14 cellular contexts compared by ENCODE assay signal in genomic region chr6:32867559-32868256, GRCh38. TPM values are rescaled to one million over a fixed set of nuclear protein-coding genes. Genes with fewer than 3 reads are reported as not detected.
DNase-seq lines count a peak whose midpoint lies in the region; ATAC-seq and TF ChIP-seq lines count a peak whose summit lies in the region.
"Had no signal": no experiment of that assay in that cellular context is flagged by ENCODE, and none has a peak within 500 bp of the region (broad histone marks: within the 10 kb centered on the region; RNA-seq: fewer than 3 reads in every experiment).

No MANE protein-coding gene starts in this region.

- H3K79me2 ChIP-seq in mammary epithelial cell (ENCODE audit: insufficient read depth, low read length), result no peaks in the 10 kb centered on the region

- dilution Hi-C loops in mammary epithelial cell (cut with HindIII; ENCODE audit: low sequenced_read_pairs), result no loop called here

- H2AFZ ChIP-seq in mammary epithelial cell (ENCODE audit: low read depth, low read length), result no peak overlapping the region

- H3K4me1 ChIP-seq in mammary epithelial cell (ENCODE audit: insufficient read depth, low read length), result no peaks in the 10 kb centered on the region

- H3K4me3 ChIP-seq in mammary epithelial cell (replicated peaks in 1 of 3; ENCODE audit: insufficient read depth in 1 of 3, low read depth in 2 of 3, low read length in 3 of 3), result no peak overlapping the region

- no peaks in the 10 kb centered on the region for H3K36me3 ChIP-seq in mammary epithelial cell (ENCODE audit: insufficient read depth, low read length)

- intact Hi-C loops in activated T-helper 2 cell treated with anti-CD3 and anti-CD28 coated beads, Interferon-gamma antibody, Interleukin-2, Interleukin-4, amounts not matched to agents 10 μg/mL and 5 μg/mL and 100 μg/mL, durations not matched to agents 14 hours and 24 hours and 36 hours (cut with micrococcal nuclease), result loop anchor here (1.0 to 10.0 kb wide), 2 partner anchors 29 to 53 kb away; partner anchors contain the start of genes HLA-DOB and TAP2
- intact Hi-C loops in mammary epithelial cell (cut with micrococcal nuclease), result loop anchor here (1.0 to 5.0 kb wide), 5 partner anchors 29 to 454 kb away; partner anchors contain the start of gene TAP2

- H3K27ac ChIP-seq in mammary epithelial cell (ENCODE audit: insufficient read depth, low read depth, low read length), result no peak overlapping the region
- H3K27ac ChIP-seq: KMS-11 had no signal

- no peak for TF ChIP-seq CTCF in mammary epithelial cell (conservative IDR thresholded peaks at IDR 0.05 in 1 of 2, IDR thresholded peaks at IDR 0.05 in 1 of 2; ENCODE audit: extremely low read depth in 1 of 2, insufficient read depth in 1 of 2, low read depth in 1 of 2, low read length in 2 of 2)

- DNase-seq in T-helper 1 cell, result no peak
- DNase-seq in activated T-helper 2 cell treated with anti-CD3 and anti-CD28 coated beads, Interferon-gamma antibody, Interleukin-2, Interleukin-4, amounts not matched to agents 10 μg/mL and 5 μg/mL and 100 μg/mL, durations not matched to agents 14 hours and 24 hours and 36 hours (ENCODE audit: low spot score), result no peak
- no peak for DNase-seq in natural killer cell treated with Interleukin-12 subunit alpha and Interleukin-12 subunit beta and Interleukin-15 and Interleukin-18, amount 100 ng/mL, for 72 hours (ENCODE audit: low spot score)
- DNase-seq in mammary epithelial cell, result no peak
- no peak for DNase-seq in NCI-H526 (lab: John Stamatoyannopoulos, UW)
- DNase-seq: 8988T had no signal

- in situ Hi-C loops in mammary epithelial cell (cut with MboI; ENCODE audit: low sequenced_read_pairs in 2 of 2), result no loop called here

- H3K4me2 ChIP-seq in mammary epithelial cell (ENCODE audit: insufficient read depth, low read depth, low read length), result no peak overlapping the region
- H3K4me2 ChIP-seq: KMS-11 had no signal

- H3K27ac Mint-ChIP-seq in T-helper 1 cell treated with Interleukin-12 subunit alpha and Interleukin-12 subunit beta and Interleukin-4 antibody, amounts not matched to agents 30 μg/mL and 1 μg/mL, for 36 hours, result peak overlapping the region; percentile 93
- H3K27ac Mint-ChIP-seq in IgD-negative memory B cell, result peak overlapping the region; percentile 84 to 96 (median 90)
- H3K27ac Mint-ChIP-seq in activated T-helper 2 cell treated with anti-CD3 and anti-CD28 coated beads, Interferon-gamma antibody, Interleukin-2, Interleukin-4, amounts not matched to agents 10 μg/mL and 5 μg/mL and 100 μg/mL, durations not matched to agents 14 hours and 24 hours and 36 hours, result peak overlapping the region; percentile 73
- peak overlapping the region; percentile 49 to 81 for H3K27ac Mint-ChIP-seq in natural killer cell treated with Interleukin-12 subunit alpha and Interleukin-12 subunit beta and Interleukin-15 and Interleukin-18, amount 100 ng/mL, for 72 hours
- H3K27ac Mint-ChIP-seq: H9 had no signal

- no peaks in the 10 kb centered on the region for H3K9me3 ChIP-seq in mammary epithelial cell (replicated peaks; ENCODE audit: insufficient read depth, low read length)

- H3K36me3 Mint-ChIP-seq in T-helper 1 cell treated with Interleukin-12 subunit alpha and Interleukin-12 subunit beta and Interleukin-4 antibody, amounts not matched to agents 30 μg/mL and 1 μg/mL, for 36 hours (ENCODE audit: low read depth), result peaks cover 10% of the 10 kb centered on the region
- peaks cover 4% of the 10 kb centered on the region for H3K36me3 Mint-ChIP-seq in IgD-negative memory B cell
- H3K36me3 Mint-ChIP-seq in activated T-helper 2 cell treated with anti-CD3 and anti-CD28 coated beads, Interferon-gamma antibody, Interleukin-2, Interleukin-4, amounts not matched to agents 10 μg/mL and 5 μg/mL and 100 μg/mL, durations not matched to agents 14 hours and 24 hours and 36 hours (ENCODE audit: low read depth), result peaks cover 27% of the 10 kb centered on the region
- H3K36me3 Mint-ChIP-seq in natural killer cell treated with Interleukin-12 subunit alpha and Interleukin-12 subunit beta and Interleukin-15 and Interleukin-18, amount 100 ng/mL, for 72 hours, result no peaks in the 10 kb centered on the region

- no peak overlapping the region for H3K9ac ChIP-seq in mammary epithelial cell (ENCODE audit: insufficient read depth, low read length)
- H3K9ac ChIP-seq: KMS-11 had no signal

- no TSS peak for BruUV-seq in mammary epithelial cell (replicated peaks; lab: Mats Ljungman, UMichigan)

- peaks cover 8% of the 10 kb centered on the region for H3K27me3 Mint-ChIP-seq in T-helper 1 cell treated with Interleukin-12 subunit alpha and Interleukin-12 subunit beta and Interleukin-4 antibody, amounts not matched to agents 30 μg/mL and 1 μg/mL, for 36 hours (ENCODE audit: low read depth)
- H3K27me3 Mint-ChIP-seq in IgD-negative memory B cell, result no peaks in the 10 kb centered on the region
- no peaks in the 10 kb centered on the region for H3K27me3 Mint-ChIP-seq in activated T-helper 2 cell treated with anti-CD3 and anti-CD28 coated beads, Interferon-gamma antibody, Interleukin-2, Interleukin-4, amounts not matched to agents 10 μg/mL and 5 μg/mL and 100 μg/mL, durations not matched to agents 14 hours and 24 hours and 36 hours (ENCODE audit: low read depth)
- H3K27me3 Mint-ChIP-seq in natural killer cell treated with Interleukin-12 subunit alpha and Interleukin-12 subunit beta and Interleukin-15 and Interleukin-18, amount 100 ng/mL, for 72 hours, result peaks cover 0 to 4% of the 10 kb centered on the region in 2 donors

- no peaks in the 10 kb centered on the region for H4K20me1 ChIP-seq in mammary epithelial cell (ENCODE audit: insufficient read depth, low read length)

- H3K27me3 ChIP-seq in mammary epithelial cell (ENCODE audit: insufficient read depth, low read length), result peaks cover 2% of the 10 kb centered on the region

- H3K4me3 Mint-ChIP-seq in T-helper 1 cell treated with Interleukin-12 subunit alpha and Interleukin-12 subunit beta and Interleukin-4 antibody, amounts not matched to agents 30 μg/mL and 1 μg/mL, for 36 hours, result peak overlapping the region; percentile 15
- peak overlapping the region in 3 of 4 donors; percentile 48 to 89 (median 82) for H3K4me3 Mint-ChIP-seq in IgD-negative memory B cell
- H3K4me3 Mint-ChIP-seq in activated T-helper 2 cell treated with anti-CD3 and anti-CD28 coated beads, Interferon-gamma antibody, Interleukin-2, Interleukin-4, amounts not matched to agents 10 μg/mL and 5 μg/mL and 100 μg/mL, durations not matched to agents 14 hours and 24 hours and 36 hours (ENCODE audit: low read depth), result no peak overlapping the region
- peak overlapping the region; percentile 12 for H3K4me3 Mint-ChIP-seq in natural killer cell treated with Interleukin-12 subunit alpha and Interleukin-12 subunit beta and Interleukin-15 and Interleukin-18, amount 100 ng/mL, for 72 hours
- H3K4me3 Mint-ChIP-seq: H9 had no signal

- no peak for ATAC-seq in natural killer cell treated with Interleukin-12 subunit alpha and Interleukin-12 subunit beta and Interleukin-15 and Interleukin-18, amount 100 ng/mL, for 72 hours
- no peak for ATAC-seq in GM21723 (IDR thresholded peaks at IDR 0.05; ENCODE audit: unreplicated experiment)

- CTCF ChIA-PET in mammary epithelial cell (lab: Charles Lee; ENCODE audit: low non-redundant PET), result interaction anchor here (0.6 to 1.5 kb wide), 12 partner anchors 9 to 1808 kb away, joined by 3 to 33 read pairs (median 4); partner anchors contain the start of genes PSMB9, TAP1 and TAP2

- H3K9me3 Mint-ChIP-seq in T-helper 1 cell treated with Interleukin-12 subunit alpha and Interleukin-12 subunit beta and Interleukin-4 antibody, amounts not matched to agents 30 μg/mL and 1 μg/mL, for 36 hours, result no peaks in the 10 kb centered on the region
- peaks cover 0 to 8% (median 0%) of the 10 kb centered on the region in 3 donors for H3K9me3 Mint-ChIP-seq in IgD-negative memory B cell
- no peaks in the 10 kb centered on the region for H3K9me3 Mint-ChIP-seq in activated T-helper 2 cell treated with anti-CD3 and anti-CD28 coated beads, Interferon-gamma antibody, Interleukin-2, Interleukin-4, amounts not matched to agents 10 μg/mL and 5 μg/mL and 100 μg/mL, durations not matched to agents 14 hours and 24 hours and 36 hours
- no peaks in the 10 kb centered on the region for H3K9me3 Mint-ChIP-seq in natural killer cell treated with Interleukin-12 subunit alpha and Interleukin-12 subunit beta and Interleukin-15 and Interleukin-18, amount 100 ng/mL, for 72 hours
- H3K9me3 Mint-ChIP-seq: H9 had no signal

- H3K4me1 Mint-ChIP-seq in T-helper 1 cell treated with Interleukin-12 subunit alpha and Interleukin-12 subunit beta and Interleukin-4 antibody, amounts not matched to agents 30 μg/mL and 1 μg/mL, for 36 hours (ENCODE audit: low read depth), result peaks cover 35% of the 10 kb centered on the region
- peaks cover 27 to 33% (median 31%) of the 10 kb centered on the region in 3 donors for H3K4me1 Mint-ChIP-seq in IgD-negative memory B cell
- H3K4me1 Mint-ChIP-seq in activated T-helper 2 cell treated with anti-CD3 and anti-CD28 coated beads, Interferon-gamma antibody, Interleukin-2, Interleukin-4, amounts not matched to agents 10 μg/mL and 5 μg/mL and 100 μg/mL, durations not matched to agents 14 hours and 24 hours and 36 hours (ENCODE audit: low read depth), result peaks cover 40% of the 10 kb centered on the region
- peaks cover 6 to 31% of the 10 kb centered on the region in 2 donors for H3K4me1 Mint-ChIP-seq in natural killer cell treated with Interleukin-12 subunit alpha and Interleukin-12 subunit beta and Interleukin-15 and Interleukin-18, amount 100 ng/mL, for 72 hours (ENCODE audit: low read depth in 2 of 2)

- WGBS in mammary epithelial cell (ENCODE audit: low coverage, missing lambda C conversion rate), result 66% methylated on average over 7 of the region's 8 CpGs

RNA-seq across cellular contexts. Expression of gene PSMB9, which starts 13.7 kb away (rescaled TPM):
- polyA plus RNA-seq in IgD-negative memory B cell (695 TPM), mammary epithelial cell (19.0 TPM)
- 262 and 265 TPM in 2 replicates for total RNA-seq in activated T-helper 2 cell treated with anti-CD3 and anti-CD28 coated beads, Interferon-gamma antibody, Interleukin-2, Interleukin-4, amounts not matched to agents 10 μg/mL and 5 μg/mL and 100 μg/mL, durations not matched to agents 14 hours and 24 hours and 36 hours
- 100 to 1,000 TPM; 212 to 401 TPM for total RNA-seq in natural killer cell treated with Interleukin-12 subunit alpha and Interleukin-12 subunit beta and Interleukin-15 and Interleukin-18, amount 100 ng/mL, for 72 hours
- 10 to 100 TPM in 1 of 2 donors, 1 to 10 TPM in 1; 2.7 to 10.1 TPM for total RNA-seq in mammary epithelial cell
- 10.5 TPM for polyA minus RNA-seq in mammary epithelial cell

RNA-seq across cellular contexts. Expression of gene TAP1, which starts 14.2 kb away (rescaled TPM):
- 219 TPM for polyA plus RNA-seq in IgD-negative memory B cell
- 276 and 278 TPM in 2 replicates for total RNA-seq in activated T-helper 2 cell treated with anti-CD3 and anti-CD28 coated beads, Interferon-gamma antibody, Interleukin-2, Interleukin-4, amounts not matched to agents 10 μg/mL and 5 μg/mL and 100 μg/mL, durations not matched to agents 14 hours and 24 hours and 36 hours
- total RNA-seq in natural killer cell treated with Interleukin-12 subunit alpha and Interleukin-12 subunit beta and Interleukin-15 and Interleukin-18, amount 100 ng/mL, for 72 hours, result 100 to 1,000 TPM; 512 to 588 TPM
- total RNA-seq in mammary epithelial cell, result 10 to 100 TPM; 49.2 to 50.1 TPM
- polyA plus RNA-seq in mammary epithelial cell, result 35.5 TPM
- 37.7 TPM for polyA minus RNA-seq in mammary epithelial cell

RNA-seq across cellular contexts. Expression of gene PSMB8, which starts 23.9 kb away (rescaled TPM):
- polyA plus RNA-seq in IgD-negative memory B cell (366 TPM), mammary epithelial cell (48.2 TPM)
- total RNA-seq in activated T-helper 2 cell treated with anti-CD3 and anti-CD28 coated beads, Interferon-gamma antibody, Interleukin-2, Interleukin-4, amounts not matched to agents 10 μg/mL and 5 μg/mL and 100 μg/mL, durations not matched to agents 14 hours and 24 hours and 36 hours, result 352 and 368 TPM in 2 replicates
- total RNA-seq in natural killer cell treated with Interleukin-12 subunit alpha and Interleukin-12 subunit beta and Interleukin-15 and Interleukin-18, amount 100 ng/mL, for 72 hours, result 100 to 1,000 TPM; 259 to 356 TPM
- 10 to 100 TPM; 21.0 to 29.2 TPM for total RNA-seq in mammary epithelial cell
- 35.2 TPM for polyA minus RNA-seq in mammary epithelial cell

RNA-seq across cellular contexts. Expression of gene TAP2, which starts 29.2 kb away (rescaled TPM):
- polyA plus RNA-seq in IgD-negative memory B cell, result 26.8 TPM
- 142 and 162 TPM in 2 replicates for total RNA-seq in activated T-helper 2 cell treated with anti-CD3 and anti-CD28 coated beads, Interferon-gamma antibody, Interleukin-2, Interleukin-4, amounts not matched to agents 10 μg/mL and 5 μg/mL and 100 μg/mL, durations not matched to agents 14 hours and 24 hours and 36 hours
- total RNA-seq in natural killer cell treated with Interleukin-12 subunit alpha and Interleukin-12 subunit beta and Interleukin-15 and Interleukin-18, amount 100 ng/mL, for 72 hours, result 100 to 1,000 TPM; 220 to 252 TPM
- total RNA-seq in mammary epithelial cell, result 10 to 100 TPM; 41.8 to 63.4 TPM
- 23.4 TPM for polyA plus RNA-seq in mammary epithelial cell
- 143 TPM for polyA minus RNA-seq in mammary epithelial cell

RNA-seq across cellular contexts. Expression of gene HLA-DOB, which starts 50.9 kb away (rescaled TPM):
- 368 TPM for polyA plus RNA-seq in IgD-negative memory B cell
- 3.1 and 3.6 TPM in 2 replicates for total RNA-seq in activated T-helper 2 cell treated with anti-CD3 and anti-CD28 coated beads, Interferon-gamma antibody, Interleukin-2, Interleukin-4, amounts not matched to agents 10 μg/mL and 5 μg/mL and 100 μg/mL, durations not matched to agents 14 hours and 24 hours and 36 hours
- total RNA-seq in natural killer cell treated with Interleukin-12 subunit alpha and Interleukin-12 subunit beta and Interleukin-15 and Interleukin-18, amount 100 ng/mL, for 72 hours, result 10 to 100 TPM in 1 of 2 donors, 1 to 10 TPM in 1; 3.3 to 13.9 TPM
- total RNA-seq in mammary epithelial cell, result 1 to 10 TPM; 5.5 to 8.3 TPM
- 13.3 TPM for polyA plus RNA-seq in mammary epithelial cell
- 20.0 TPM for polyA minus RNA-seq in mammary epithelial cell
- total RNA-seq: lung microvascular endothelial cell, occipital lobe, Right ventricle myocardium inferior had no signal

Comparison
In these comparisons a context has a peak if more than half of its experiments do, and no peak if none do; other contexts are left out.
1. RNA of gene PSMB9, which starts 13.7 kb away (total RNA-seq): 212 to 401 TPM in natural killer cell treated with Interleukin-12 subunit alpha and Interleukin-12 subunit beta and Interleukin-15 and Interleukin-18, amount 100 ng/mL, for 72 hours and 262 to 265 TPM in activated T-helper 2 cell treated with anti-CD3 and anti-CD28 coated beads, Interferon-gamma antibody, Interleukin-2, Interleukin-4, amounts not matched to agents 10 μg/mL and 5 μg/mL and 100 μg/mL, durations not matched to agents 14 hours and 24 hours and 36 hours; 2.7 to 10.1 TPM in mammary epithelial cell; every median in the first group is over 10 times any median in the second.
2. RNA of gene PSMB8, which starts 23.9 kb away (total RNA-seq): 259 to 356 TPM in natural killer cell treated with Interleukin-12 subunit alpha and Interleukin-12 subunit beta and Interleukin-15 and Interleukin-18, amount 100 ng/mL, for 72 hours and 352 to 368 TPM in activated T-helper 2 cell treated with anti-CD3 and anti-CD28 coated beads, Interferon-gamma antibody, Interleukin-2, Interleukin-4, amounts not matched to agents 10 μg/mL and 5 μg/mL and 100 μg/mL, durations not matched to agents 14 hours and 24 hours and 36 hours; 21.0 to 29.2 TPM in mammary epithelial cell; every median in the first group is over 4 times any median in the second.
3. Peak in every context shown above with its lines, with median percentiles within 50 percentile points of each other: H3K27ac Mint-ChIP-seq.